ENCODE assay signal across 19 cellular contexts in genomic region chr10:47029181-47029971, GRCh38.
DNase-seq lines count a peak whose midpoint lies in the region; ATAC-seq and TF ChIP-seq lines count a peak whose summit lies in the region.
"Had no signal": no experiment of that assay in that cellular context is flagged by ENCODE, and none has a peak within 500 bp of the region (broad histone marks: within the 10 kb centered on the region; RNA-seq: fewer than 3 reads in every experiment).

No MANE protein-coding gene starts in this region.

- no peak overlapping the region for H3K27ac ChIP-seq in BLaER1
- H3K27ac ChIP-seq in dorsolateral prefrontal cortex = no peak overlapping the region

- H3K4me3 ChIP-seq in BLaER1 (no peak overlapping the region), H7 (ENCODE audit: insufficient read depth, low read depth, low read length) (no peak overlapping the region), dorsolateral prefrontal cortex (no peak overlapping the region)
- H3K4me3 ChIP-seq: HAP-1, skin epidermis had no signal

- intact Hi-C loops in dorsolateral prefrontal cortex (cut with DNase I) = no loop called here
- intact Hi-C loops in sciatic nerve (cut with DNase I) = no loop called here

- no peak overlapping the region for H3K9ac ChIP-seq in BLaER1
- H3K9ac ChIP-seq: SK-N-SH had no signal

- in situ Hi-C loops in ACHN (cut with HindIII; ENCODE audit: low pct_ligation_motif_present, low pct_unique_long_range_greater_than_20kb, low sequenced_read_pairs) = no loop called here

- H3K36me3 ChIP-seq in BLaER1 = no peaks in the 10 kb centered on the region
- no peaks in the 10 kb centered on the region for H3K36me3 ChIP-seq in H7 (replicated peaks; ENCODE audit: control insufficient read depth, insufficient read depth, low read length)
- H3K36me3 ChIP-seq: HAP-1 had no signal

- H3K27me3 ChIP-seq in BLaER1 (no peaks in the 10 kb centered on the region), H7 (ENCODE audit: control insufficient read depth, insufficient read depth, low read length) (no peaks in the 10 kb centered on the region), dorsolateral prefrontal cortex (no peaks in the 10 kb centered on the region)

- H3K4me1 ChIP-seq in BLaER1 = peaks cover 14% of the 10 kb centered on the region
- H3K4me1 ChIP-seq: HAP-1 had no signal

- DNase-seq in H7 (peak; percentile 42), dorsolateral prefrontal cortex (peak in 6 of 10 donors; percentile 4 to 31 (median 18)), sciatic nerve (ENCODE audit: low spot score) (peak; percentile 44), ACHN (no peak), cerebellar cortex (ENCODE audit: low spot score) (no peak)
- DNase-seq: activated gamma-delta T cell; COR-L47; hippocampal formation; NCI-H1417; NCI-H524 treated with DMSO at 0.1 percent for 48 hours; SK-N-SH; stimulated activated naive CD4-positive, alpha-beta T cell treated with Interleukin-2 at 50 U/mL for 16 hours; trophoblast cell had no signal

- no peaks in the 10 kb centered on the region for H4K20me1 ChIP-seq in BLaER1

- ATAC-seq in sciatic nerve = no peak
- no peak for ATAC-seq in HG03095 (IDR thresholded peaks at IDR 0.05; ENCODE audit: unreplicated experiment)
- ATAC-seq: activated CD4-positive, CD25-positive, alpha-beta regulatory T cell treated with anti-CD3 and anti-CD28 coated beads, Interleukin-2, amount 50 U/mL, for 24 hours; naive thymus-derived CD8-positive, alpha-beta T cell had no signal

- no peak for TF ChIP-seq CTCF in dorsolateral prefrontal cortex (IDR thresholded peaks at IDR 0.05 in 54 of 56, conservative IDR thresholded peaks at IDR 0.05 in 2 of 56; ENCODE audit: low read depth in 1 of 56, partially characterized antibody in 56 of 56)

- no peaks in the 10 kb centered on the region for H3K9me3 ChIP-seq in BLaER1
- H3K9me3 ChIP-seq: HAP-1, SK-N-SH had no signal

- H3K4me2 ChIP-seq in BLaER1 = peak overlapping the region; percentile 56
- H3K4me2 ChIP-seq: SK-N-SH had no signal

Comparison
In these comparisons a context has a peak if more than half of its experiments do, and no peak if none do; other contexts are left out.
1. DNase-seq: peak in H7 (single experiment), dorsolateral prefrontal cortex (6 of 10) and sciatic nerve (single experiment); none in ACHN (single experiment) and cerebellar cortex (single experiment).